In the genomic region with DNA sequence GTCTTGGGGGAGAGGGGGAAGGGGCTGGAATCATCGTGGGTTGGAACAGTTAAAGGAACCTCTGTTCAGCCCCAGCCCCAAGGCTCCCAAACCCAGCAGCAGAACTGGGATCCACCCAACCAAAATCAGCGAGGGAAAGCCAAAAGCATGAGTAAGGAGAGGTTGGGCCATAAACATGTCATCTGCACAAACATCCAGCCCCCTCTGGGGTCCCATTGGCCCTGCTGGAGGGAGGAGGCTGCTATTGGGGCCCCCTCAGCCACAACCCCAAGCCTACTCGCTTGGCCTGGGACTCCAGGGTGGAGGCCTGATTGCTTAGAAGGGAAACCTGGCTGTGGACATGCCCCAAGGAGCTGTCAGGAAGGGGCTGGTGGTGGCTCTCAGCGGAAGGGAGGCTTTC, we compare ENCODE assay signal across 24 cellular contexts.
"Had no signal": no experiment of that assay in that cellular context is flagged by ENCODE, and none has a peak within 500 bp of the region (broad histone marks: within the 10 kb centered on the region; RNA-seq: fewer than 3 reads in every experiment).

No MANE protein-coding gene starts in this region.

- DNase-seq: activated CD4-positive, alpha-beta T cell treated with anti-CD3 and anti-CD28 coated beads for 1 hour; activated CD8-positive, alpha-beta memory T cell treated with anti-CD3 and anti-CD28 coated beads for 24 hours; activated CD8-positive, alpha-beta memory T cell treated with anti-CD3 and anti-CD28 coated beads, Interleukin-2, amount 50 U/mL, for 48 hours; activated effector memory CD4-positive, alpha-beta T cell treated with Interleukin-2 at 50 U/mL for 16 hours; activated naive CD4-positive, alpha-beta T cell treated with anti-CD3 and anti-CD28 coated beads, Interleukin-2, amount 50 U/mL, for 16 hours; activated T-cell treated with anti-CD3 and anti-CD28 coated beads, Interleukin-2, amount 50 U/mL, for 48 hours; cerebellar nuclear complex; cortex of kidney; effector CD4-positive, alpha-beta T cell; naive thymus-derived CD4-positive, alpha-beta T cell; pancreas; stimulated activated CD4-positive, alpha-beta T cell treated with anti-CD3 and anti-CD28 coated beads, Interleukin-12 subunit alpha, Interleukin-12 subunit beta, amount 100 ng/mL, for 4 hours; stimulated activated CD4-positive, alpha-beta T cell treated with anti-CD3 and anti-CD28 coated beads, Interleukin-1b, Interleukin-23, amount 100 ng/mL, for 48 hours; stimulated activated CD8-positive, alpha-beta memory T cell treated with anti-CD3 and anti-CD28 coated beads, Interleukin-4, amount 100 ng/mL, for 48 hours; stimulated activated naive CD4-positive, alpha-beta T cell; substantia nigra; SW 1271; T-helper 2 cell; uterus; WERI-Rb-1 had no signal

- ATAC-seq: esophagus mucosa; naive thymus-derived CD4-positive, alpha-beta T cell had no signal

- H3K4me3 ChIP-seq: breast epithelium, hepatocyte, pancreas, tibial artery, uterus had no signal
